ENCODE assay signal across 1 cellular context in genomic region chr14:100988411-100988900, GRCh38.
TF ChIP-seq lines count a peak whose summit lies in the region.

No MANE protein-coding gene starts in this region.

TF ChIP-seq in HepG2, 621 proteins besides CTCF, POLR2A, EP300 and RAD21 (continued from another document):
- TF ChIP-seq ZNF260 (CRISPR knock-in tag; IDR thresholded peaks at IDR 0.05; ENCODE audit: borderline replicate concordance, low read depth) (no peak), ZNF891 (CRISPR knock-in tag; IDR thresholded peaks at IDR 0.05) (no peak), ZNF407 (CRISPR knock-in tag; IDR thresholded peaks at IDR 0.05; ENCODE audit: not compliant biosample characterization) (no peak), KLF12 (CRISPR knock-in tag; IDR thresholded peaks at IDR 0.05; ENCODE audit: borderline replicate concordance) (no peak), ZBTB26 (CRISPR knock-in tag; IDR thresholded peaks at IDR 0.05; ENCODE audit: borderline replicate concordance) (no peak), DMTF1 (CRISPR knock-in tag; IDR thresholded peaks at IDR 0.05) (no peak), KLF15 (CRISPR knock-in tag; IDR thresholded peaks at IDR 0.05; ENCODE audit: borderline replicate concordance) (no peak), ZNF431 (CRISPR knock-in tag; IDR thresholded peaks at IDR 0.05; ENCODE audit: borderline replicate concordance, low read depth) (no peak)
TF ChIP-seq in HepG2: peak in this region for 0.
